Comparison of ENCODE assay signal across 15 cellular contexts in genomic region chr7:138961159-138961558, GRCh38. TPM values are rescaled to one million over a fixed set of nuclear protein-coding genes. Genes with fewer than 3 reads are reported as not detected.
DNase-seq lines count a peak whose midpoint lies in the region; ATAC-seq and TF ChIP-seq lines count a peak whose summit lies in the region.
"Had no signal": no experiment of that assay in that cellular context is flagged by ENCODE, and none has a peak within 500 bp of the region (broad histone marks: within the 10 kb centered on the region; RNA-seq: fewer than 3 reads in every experiment).

No MANE protein-coding gene starts in this region.

- H3K4me3 ChIP-seq in choroid plexus epithelial cell (ENCODE audit: low read depth, low read length) (no peak overlapping the region), left lung (no peak overlapping the region), stomach (no peak overlapping the region)

- H3K4me1 ChIP-seq in left lung (peaks cover 10 to 12% of the 10 kb centered on the region in 2 donors), stomach (peaks cover 9 to 51% (median 30%) of the 10 kb centered on the region in 4 donors)

- 10 to 34% (median 24%) methylated on average over 8 of the region's 8 CpGs for WGBS in stomach, 5 donors

- H3K9me3 ChIP-seq in left lung (no peaks in the 10 kb centered on the region), stomach (no peaks in the 10 kb centered on the region)

- TF ChIP-seq CTCF in choroid plexus epithelial cell (conservative IDR thresholded peaks at IDR 0.05; ENCODE audit: low read depth, low read length) = no peak
- no peak for TF ChIP-seq CTCF in left lung (IDR thresholded peaks at IDR 0.05)
- TF ChIP-seq CTCF in stomach (IDR thresholded peaks at IDR 0.05) = no peak

- intact Hi-C loops in left lung (cut with DNase I) (no loop called here), stomach (cut with DNase I; ENCODE audit: low total_unique reads) (no loop called here), posterior vena cava (cut with DNase I) (no loop called here)

- TF ChIP-seq POLR2A in stomach (IDR thresholded peaks at IDR 0.05) = no peak

- DNase-seq in NCI-H69 (lab: John Stamatoyannopoulos, UW) (peak; percentile 61), choroid plexus epithelial cell (ENCODE audit: low read depth) (peak; percentile 59), left lung (no peak), stomach (peak; percentile 77), posterior vena cava (ENCODE audit: low spot score) (no peak), COR-L47 (lab: John Stamatoyannopoulos, UW) (no peak)
- no peak for DNase-seq in activated CD8-positive, alpha-beta memory T cell treated with anti-CD3 and anti-CD28 coated beads, Interleukin-2, amount 50 U/mL, for 48 hours
- DNase-seq: activated CD4-positive, alpha-beta T cell treated with anti-CD3 and anti-CD28 coated beads for 36 hours; H9; MM.1S; NCI-H2081; stimulated activated CD4-positive, alpha-beta T cell treated with anti-CD3 and anti-CD28 coated beads, Interleukin-12 subunit alpha, Interleukin-12 subunit beta, amount 100 ng/mL, for 4 hours; T-helper 17 cell had no signal

- H3K36me3 ChIP-seq in left lung (no peaks in the 10 kb centered on the region), stomach (no peaks in the 10 kb centered on the region)

- H3K27ac ChIP-seq in left lung (peak overlapping the region in 1 of 2 donors; percentile 56), stomach (peak overlapping the region; percentile 58 to 80 (median 65))

- peak; percentile 44 for ATAC-seq in left lung
- ATAC-seq in GM21786 (IDR thresholded peaks at IDR 0.05; ENCODE audit: unreplicated experiment) = no peak
- ATAC-seq: activated CD4-positive, alpha-beta T cell treated with anti-CD3 and anti-CD28 coated beads for 36 hours; activated naive CD4-positive, alpha-beta T cell treated with anti-CD3 and anti-CD28 coated beads, Interleukin-2, amount 50 U/mL, for 72 hours; T-helper 17 cell had no signal

- no peak for TF ChIP-seq EP300 in stomach (IDR thresholded peaks at IDR 0.05)

- H3K27me3 ChIP-seq in left lung (no peaks in the 10 kb centered on the region), stomach (no peaks in the 10 kb centered on the region)

RNA-seq across cellular contexts. Expression of gene KIAA1549, which starts 20.0 kb away (rescaled TPM):
- total RNA-seq in left lung (1 to 10 TPM; 4.1 to 4.8 TPM), stomach (1 to 10 TPM in 4 of 5 donors, under 1 TPM in 1; 0.87 to 7.8 (median 3.1) TPM), posterior vena cava (1 to 10 TPM; 1.4 to 1.8 TPM)
- polyA plus RNA-seq in stomach = under 1 TPM; 0.15 to 0.56 (median 0.28) TPM

Comparison
In these comparisons a context has a peak if more than half of its experiments do, and no peak if none do; other contexts are left out.
1. DNase-seq: peak in NCI-H69 (single experiment), choroid plexus epithelial cell (single experiment) and stomach (single experiment); none in left lung (0 of 2), activated CD8-positive, alpha-beta memory T cell treated with anti-CD3 and anti-CD28 coated beads, Interleukin-2, amount 50 U/mL, for 48 hours (single experiment), posterior vena cava (single experiment) and COR-L47 (single experiment).